25 cellular contexts compared by ENCODE assay signal in genomic region chr6:119020597-119021561, GRCh38.
"Had no signal": no experiment of that assay in that cellular context is flagged by ENCODE, and none has a peak within 500 bp of the region (broad histone marks: within the 10 kb centered on the region; RNA-seq: fewer than 3 reads in every experiment).

No MANE protein-coding gene starts in this region.

- H3K4me3 ChIP-seq: hepatocyte, sigmoid colon, smooth muscle cell, stomach, suprapubic skin, transverse colon, uterus had no signal

- DNase-seq: activated B cell treated with CpG ODN at 0.5 μM for 24 hours; activated CD4-positive, alpha-beta T cell treated with anti-CD3 and anti-CD28 coated beads for 48 hours; activated CD8-positive, alpha-beta memory T cell treated with anti-CD3 and anti-CD28 coated beads, Interleukin-2, amount 10 ng/mL, durations not matched to agents 7 days and 5 days; activated CD8-positive, alpha-beta T cell treated with anti-CD3 and anti-CD28 coated beads for 36 hours; activated gamma-delta T cell treated with Interleukin-2 at 50 U/mL for 16 hours; anterior cingulate cortex; effector CD8-positive, alpha-beta T cell; foreskin melanocyte; glutamatergic neuron; immature natural killer cell; mammary epithelial cell; natural killer cell; sigmoid colon; stimulated activated CD4-positive, alpha-beta T cell treated with anti-CD3 and anti-CD28 coated beads, Interleukin-15, amount 100 ng/mL, for 24 hours; stomach; T-helper 9 cell; transverse colon; uterus had no signal

- H3K4me1 ChIP-seq: sigmoid colon, stomach, suprapubic skin, transverse colon, uterus had no signal

- ATAC-seq: activated CD8-positive, alpha-beta memory T cell treated with anti-CD3 and anti-CD28 coated beads, Interleukin-2, amount 10 ng/mL, durations not matched to agents 7 days and 5 days; activated CD8-positive, alpha-beta T cell treated with anti-CD3 and anti-CD28 coated beads for 36 hours; esophagus mucosa; left lobe of liver; stimulated activated memory B cell treated with anti-CD40 and anti-IgM and Interleukin-4, amounts not matched to agents 10 μg/mL and 1 μg/mL and 100 μg/mL, for 72 hours had no signal

- H3K27ac ChIP-seq: hepatocyte, sigmoid colon, stomach, suprapubic skin, transverse colon, uterus had no signal

- H2AFZ ChIP-seq: hepatocyte had no signal

- H3K79me2 ChIP-seq: hepatocyte had no signal

- H3K36me3 ChIP-seq: suprapubic skin, transverse colon, uterus had no signal

- FAIRE-seq: endothelial cell of umbilical vein had no signal

- H3K4me2 ChIP-seq: hepatocyte, smooth muscle cell had no signal

- H3K27me3 ChIP-seq: hepatocyte, sigmoid colon, stomach, suprapubic skin, transverse colon, uterus had no signal

- H3K9me3 ChIP-seq: sigmoid colon, stomach, suprapubic skin, transverse colon, uterus had no signal
